ENCODE assay signal across 14 cellular contexts in genomic region chr20:36251426-36251825, GRCh38.
"Had no signal": no experiment of that assay in that cellular context is flagged by ENCODE, and none has a peak within 500 bp of the region (broad histone marks: within the 10 kb centered on the region; RNA-seq: fewer than 3 reads in every experiment).

No MANE protein-coding gene starts in this region.

- H3K27me3 ChIP-seq: colonic mucosa, gastrocnemius medialis, heart right ventricle, right atrium auricular region had no signal

- DNase-seq: colonic mucosa; dermis blood vessel endothelial cell; gastrocnemius medialis; heart right ventricle; hypothalamus; left ventricle myocardium inferior; mesendoderm; naive thymus-derived CD4-positive, alpha-beta T cell; posterior cingulate gyrus; small intestine; stimulated activated CD4-positive, alpha-beta T cell treated with anti-CD3 and anti-CD28 coated beads, Interleukin-2, amount 100 ng/mL, for 48 hours; stimulated activated naive CD4-positive, alpha-beta T cell treated with Interleukin-2 at 50 U/mL for 16 hours had no signal

- ATAC-seq: gastrocnemius medialis; heart right ventricle; naive thymus-derived CD4-positive, alpha-beta T cell had no signal

- H3K36me3 ChIP-seq: colonic mucosa had no signal

- H3K9me3 ChIP-seq: colonic mucosa, gastrocnemius medialis, heart right ventricle, left ventricle myocardium inferior, right atrium auricular region had no signal

- H3K4me3 ChIP-seq: colonic mucosa, gastrocnemius medialis, heart right ventricle, left ventricle myocardium inferior, lung, right atrium auricular region had no signal

- H3K4me1 ChIP-seq: colonic mucosa, gastrocnemius medialis, heart right ventricle, left ventricle myocardium inferior had no signal

- H3K27ac ChIP-seq: colonic mucosa, gastrocnemius medialis, heart right ventricle, left ventricle myocardium inferior, right atrium auricular region had no signal
